In the genomic region with DNA sequence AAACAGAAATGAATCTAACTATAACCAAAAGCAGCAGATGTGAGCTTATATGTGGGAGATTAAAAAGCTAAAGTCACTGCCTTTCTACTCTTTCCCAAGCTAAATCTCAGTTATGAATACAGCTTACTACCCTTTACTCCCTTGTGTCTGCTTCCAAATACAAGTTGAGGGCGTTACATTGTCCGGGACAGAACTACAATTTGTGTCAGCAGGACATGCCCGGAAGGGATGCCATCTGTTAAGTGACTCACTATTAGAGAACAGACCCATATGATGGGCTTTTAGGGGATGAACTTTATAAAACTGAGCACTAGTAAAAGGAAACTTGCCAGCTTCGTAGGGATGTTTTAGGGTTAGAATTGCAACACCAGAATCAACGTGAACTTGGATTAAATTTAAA, we compare ENCODE assay signal across 28 cellular contexts.
DNase-seq lines count a peak whose midpoint lies in the region; ATAC-seq and TF ChIP-seq lines count a peak whose summit lies in the region.
"Had no signal": no experiment of that assay in that cellular context is flagged by ENCODE, and none has a peak within 500 bp of the region (broad histone marks: within the 10 kb centered on the region; RNA-seq: fewer than 3 reads in every experiment).

No MANE protein-coding gene starts in this region.

- no peak for TF ChIP-seq POLR2A in heart left ventricle (IDR thresholded peaks at IDR 0.05)

- no peak overlapping the region for H3K4me3 ChIP-seq in heart left ventricle
- H3K4me3 ChIP-seq in SJCRH30 = no peak overlapping the region
- no peak overlapping the region for H3K4me3 ChIP-seq in fibroblast of mammary gland (ENCODE audit: control insufficient read depth, low read depth, low read length)
- no peak overlapping the region for H3K4me3 ChIP-seq in osteoblast (ENCODE audit: insufficient read depth, low read length)
- no peak overlapping the region for H3K4me3 ChIP-seq in smooth muscle cell
- H3K4me3 ChIP-seq: esophagus muscularis mucosa, gastrocnemius medialis, pancreas, SJSA1, suprapubic skin had no signal

- H3K4me1 ChIP-seq in heart left ventricle (peaks cover 0 to 7% (median 0%) of the 10 kb centered on the region in 12 donors), SJCRH30 (no peaks in the 10 kb centered on the region), osteoblast (ENCODE audit: insufficient read depth, low read length) (no peaks in the 10 kb centered on the region), smooth muscle cell (ENCODE audit: low read depth) (no peaks in the 10 kb centered on the region)
- H3K4me1 ChIP-seq: esophagus muscularis mucosa, gastrocnemius medialis, pancreas, SJSA1, suprapubic skin had no signal

- H3K9me3 ChIP-seq in heart left ventricle (no peaks in the 10 kb centered on the region), SJCRH30 (replicated peaks) (no peaks in the 10 kb centered on the region), osteoblast (ENCODE audit: low read depth, low read length) (no peaks in the 10 kb centered on the region), smooth muscle cell (replicated peaks; ENCODE audit: low read depth) (no peaks in the 10 kb centered on the region)
- H3K9me3 ChIP-seq: esophagus muscularis mucosa, gastrocnemius medialis, pancreas, SJSA1, suprapubic skin had no signal

- H3K4me1 Mint-ChIP-seq in T-helper 2 cell treated with Interferon-gamma antibody and Interleukin-4, amounts not matched to agents 5 μg/mL and 100 μg/mL, for 36 hours (ENCODE audit: low read depth) = no peaks in the 10 kb centered on the region
- H3K4me1 Mint-ChIP-seq: CD8-positive, alpha-beta memory T cell; central memory CD8-positive, alpha-beta T cell had no signal

- TF ChIP-seq CTCF in heart left ventricle (IDR thresholded peaks at IDR 0.05) = no peak
- no peak for TF ChIP-seq CTCF in fibroblast of mammary gland (conservative IDR thresholded peaks at IDR 0.05; ENCODE audit: control insufficient read depth, insufficient read depth, low read depth, low read length)
- no peak for TF ChIP-seq CTCF in osteoblast (IDR thresholded peaks at IDR 0.05; ENCODE audit: extremely low read depth, low read depth, low read length)
- no peak for TF ChIP-seq CTCF in smooth muscle cell (IDR thresholded peaks at IDR 0.05; ENCODE audit: borderline replicate concordance, insufficient read depth, poor library complexity, severe bottlenecking)

- H3K27ac Mint-ChIP-seq in T-helper 2 cell treated with Interferon-gamma antibody and Interleukin-4, amounts not matched to agents 5 μg/mL and 100 μg/mL, for 36 hours = no peak overlapping the region
- H3K27ac Mint-ChIP-seq: CD8-positive, alpha-beta memory T cell; dendritic cell treated with granulocyte-macrophage colony-stimulating factor and Interleukin-4, amounts not matched to agents 40 ng/mL and 50 ng/mL, for 4 days; T-helper 1 cell treated with Interleukin-12 subunit alpha and Interleukin-12 subunit beta and Interleukin-4 antibody, amounts not matched to agents 30 μg/mL and 1 μg/mL, for 36 hours had no signal

- no peaks in the 10 kb centered on the region for H3K36me3 Mint-ChIP-seq in T-helper 2 cell treated with Interferon-gamma antibody and Interleukin-4, amounts not matched to agents 5 μg/mL and 100 μg/mL, for 36 hours (ENCODE audit: low read depth)
- H3K36me3 Mint-ChIP-seq: CD8-positive, alpha-beta memory T cell had no signal

- no peaks in the 10 kb centered on the region for H3F3A ChIP-seq in smooth muscle cell (ENCODE audit: low read depth)

- ATAC-seq in heart left ventricle = peak in 3 of 4 donors; percentile 26 to 44 (median 41)
- ATAC-seq: activated CD4-positive, CD25-positive, alpha-beta regulatory T cell treated with anti-CD3 and anti-CD28 coated beads, Interleukin-2, amount 50 U/mL, for 24 hours; gastrocnemius medialis; HCT116; HepG2; left cardiac atrium; pancreas had no signal

- H4K20me1 ChIP-seq in osteoblast (ENCODE audit: insufficient read depth, low read length) (no peaks in the 10 kb centered on the region), smooth muscle cell (ENCODE audit: low read depth) (no peaks in the 10 kb centered on the region)

- no peak overlapping the region for H2AFZ ChIP-seq in osteoblast (ENCODE audit: low read length)
- H2AFZ ChIP-seq in smooth muscle cell (ENCODE audit: low read depth) = no peak overlapping the region

- H3K27me3 Mint-ChIP-seq in T-helper 2 cell treated with Interferon-gamma antibody and Interleukin-4, amounts not matched to agents 5 μg/mL and 100 μg/mL, for 36 hours (ENCODE audit: low read depth) = no peaks in the 10 kb centered on the region
- H3K27me3 Mint-ChIP-seq: CD8-positive, alpha-beta memory T cell; central memory CD8-positive, alpha-beta T cell; dendritic cell treated with granulocyte-macrophage colony-stimulating factor and Interleukin-4, amounts not matched to agents 40 ng/mL and 50 ng/mL, for 4 days had no signal

- no peak overlapping the region for H3K9ac ChIP-seq in smooth muscle cell (ENCODE audit: low read depth)

- intact Hi-C loops in heart left ventricle (cut with DNase I) = no loop called here
- intact Hi-C loops in cardiac septum (cut with DNase I) = no loop called here

- H3K9me3 Mint-ChIP-seq in T-helper 2 cell treated with Interferon-gamma antibody and Interleukin-4, amounts not matched to agents 5 μg/mL and 100 μg/mL, for 36 hours = no peaks in the 10 kb centered on the region
- H3K9me3 Mint-ChIP-seq: CD8-positive, alpha-beta memory T cell; central memory CD8-positive, alpha-beta T cell; dendritic cell treated with granulocyte-macrophage colony-stimulating factor and Interleukin-4, amounts not matched to agents 40 ng/mL and 50 ng/mL, for 4 days; T-helper 1 cell treated with Interleukin-12 subunit alpha and Interleukin-12 subunit beta and Interleukin-4 antibody, amounts not matched to agents 30 μg/mL and 1 μg/mL, for 36 hours had no signal

- no peaks in the 10 kb centered on the region for H3K79me2 ChIP-seq in osteoblast (ENCODE audit: insufficient read depth, low read length)
- no peaks in the 10 kb centered on the region for H3K79me2 ChIP-seq in smooth muscle cell (ENCODE audit: low read depth)

- H3K4me2 ChIP-seq in osteoblast (ENCODE audit: insufficient read depth, low read length) (no peak overlapping the region), smooth muscle cell (no peak overlapping the region)

- H3K4me3 Mint-ChIP-seq in T-helper 2 cell treated with Interferon-gamma antibody and Interleukin-4, amounts not matched to agents 5 μg/mL and 100 μg/mL, for 36 hours = no peak overlapping the region
- H3K4me3 Mint-ChIP-seq: CD8-positive, alpha-beta memory T cell; central memory CD8-positive, alpha-beta T cell; dendritic cell treated with granulocyte-macrophage colony-stimulating factor and Interleukin-4, amounts not matched to agents 40 ng/mL and 50 ng/mL, for 4 days; T-helper 1 cell treated with Interleukin-12 subunit alpha and Interleukin-12 subunit beta and Interleukin-4 antibody, amounts not matched to agents 30 μg/mL and 1 μg/mL, for 36 hours had no signal

- H3K36me3 ChIP-seq in heart left ventricle = no peaks in the 10 kb centered on the region
- H3K36me3 ChIP-seq in SJCRH30 = no peaks in the 10 kb centered on the region
- H3K36me3 ChIP-seq in osteoblast (ENCODE audit: insufficient read depth, low read length) = no peaks in the 10 kb centered on the region
- no peaks in the 10 kb centered on the region for H3K36me3 ChIP-seq in smooth muscle cell (ENCODE audit: low read depth)
- H3K36me3 ChIP-seq: esophagus muscularis mucosa, gastrocnemius medialis, pancreas, SJSA1, suprapubic skin had no signal

- DNase-seq in heart left ventricle (no peak), cardiac septum (ENCODE audit: low spot score) (no peak), SJCRH30 (peak; percentile 28 to 51), fibroblast of mammary gland (ENCODE audit: low read depth) (peak; percentile 4), osteoblast (ENCODE audit: insufficient read length, low spot score, missing footprints) (no peak), NCI-H1105 treated with DMSO at 0.1 percent for 48 hours (lab: John Stamatoyannopoulos, UW) (no peak), smooth muscle cell (lab: John Stamatoyannopoulos, UW; ENCODE audit: unreplicated experiment) (no peak)
- DNase-seq in T-helper 2 cell treated with Interferon-gamma antibody and Interleukin-4, amounts not matched to agents 5 μg/mL and 100 μg/mL, for 36 hours (ENCODE audit: low spot score) = no peak
- DNase-seq: activated CD4-positive, alpha-beta T cell treated with anti-CD3 and anti-CD28 coated beads, Interleukin-2, amount 50 U/mL, for 48 hours; activated T-cell treated with anti-CD3 and anti-CD28 coated beads, Interleukin-2, amount 50 U/mL, for 48 hours; CD8-positive, alpha-beta memory T cell; DMS153; gastrocnemius medialis; hippocampal formation; left cardiac atrium; NCI-H1436 treated with DMSO at 0.1 percent for 48 hours; NCI-H774; pancreas; stimulated activated naive CD4-positive, alpha-beta T cell had no signal

- H3K27me3 ChIP-seq in heart left ventricle (no peaks in the 10 kb centered on the region), SJCRH30 (no peaks in the 10 kb centered on the region), osteoblast (ENCODE audit: insufficient read depth, low read length) (no peaks in the 10 kb centered on the region), smooth muscle cell (ENCODE audit: low read depth) (no peaks in the 10 kb centered on the region)
- H3K27me3 ChIP-seq: esophagus muscularis mucosa, gastrocnemius medialis, pancreas, SJSA1, suprapubic skin had no signal

- 52 to 65% (median 55%) methylated on average over 5 of the region's 5 CpGs for WGBS in heart left ventricle, 4 donors
- 52% methylated on average over 5 of the region's 5 CpGs for WGBS in smooth muscle cell (ENCODE audit: low lambda C conversion rate)

- H3K27ac ChIP-seq in heart left ventricle = no peak overlapping the region
- H3K27ac ChIP-seq in SJCRH30 = no peak overlapping the region
- no peak overlapping the region for H3K27ac ChIP-seq in osteoblast (ENCODE audit: low read depth, low read length)
- no peak overlapping the region for H3K27ac ChIP-seq in smooth muscle cell (ENCODE audit: low read depth)
- H3K27ac ChIP-seq: esophagus muscularis mucosa, gastrocnemius medialis, pancreas, SJSA1, suprapubic skin had no signal

Comparison
In these comparisons a context has a peak if more than half of its experiments do, and no peak if none do; other contexts are left out.
1. DNase-seq: peak in SJCRH30 (2 of 2) and fibroblast of mammary gland (single experiment); none in heart left ventricle (0 of 5), cardiac septum (single experiment), osteoblast (single experiment), NCI-H1105 treated with DMSO at 0.1 percent for 48 hours (single experiment), T-helper 2 cell treated with Interferon-gamma antibody and Interleukin-4, amounts not matched to agents 5 μg/mL and 100 μg/mL, for 36 hours (single experiment) and smooth muscle cell (single experiment).